8 cellular contexts compared by ENCODE assay signal in genomic region chr6:135909737-135910387, GRCh38. TPM values are rescaled to one million over a fixed set of nuclear protein-coding genes. Genes with fewer than 3 reads are reported as not detected.
DNase-seq lines count a peak whose midpoint lies in the region; ATAC-seq and TF ChIP-seq lines count a peak whose summit lies in the region.

No MANE protein-coding gene starts in this region.

- no peaks in the 10 kb centered on the region for H3K9me3 ChIP-seq in Karpas-422 (ENCODE audit: low read length)

- no peak overlapping the region for H3K9ac ChIP-seq in Karpas-422 (ENCODE audit: low read length)

- no peaks in the 10 kb centered on the region for H3K79me2 ChIP-seq in Karpas-422 (ENCODE audit: low read length)

- ATAC-seq in GM21786 (IDR thresholded peaks at IDR 0.05; ENCODE audit: unreplicated experiment) = peak; percentile 91

- no peak overlapping the region for H3K27ac ChIP-seq in Karpas-422 (ENCODE audit: low read length)
- no peak overlapping the region for H3K27ac ChIP-seq in RWPE1

- CTCF ChIA-PET in RWPE1 (lab: Yijun Ruan, JAX) = interaction anchor here (0.9 kb wide), 1 partner anchor 11 kb away, joined by 3 read pairs; no protein-coding TSS in a partner anchor

- H4K20me1 ChIP-seq in Karpas-422 (ENCODE audit: insufficient read depth, low read depth, low read length) = no peaks in the 10 kb centered on the region

- no peaks in the 10 kb centered on the region for H3K9me2 ChIP-seq in Karpas-422 (replicated peaks; ENCODE audit: insufficient read depth, low read length)

- H2AFZ ChIP-seq in Karpas-422 (ENCODE audit: low read length) = no peak overlapping the region

- H3K36me3 ChIP-seq in Karpas-422 (ENCODE audit: insufficient read depth, low read length) = no peaks in the 10 kb centered on the region

- no peaks in the 10 kb centered on the region for H3K27me3 ChIP-seq in Karpas-422 (ENCODE audit: low read length)

- DNase-seq in GM10266 (ENCODE audit: extremely low spot score) (peak; percentile 62), Karpas-422 (peak; percentile 84), RWPE1 (ENCODE audit: low spot score) (peak; percentile 13), iPS DF 4.7 (ENCODE audit: extremely low read depth, low spot score) (peak; percentile 71), NCI-H2227 treated with DMSO at 0.1 percent for 48 hours (lab: John Stamatoyannopoulos, UW) (no peak)
- DNase-seq in activated naive CD4-positive, alpha-beta T cell (lab: John Stamatoyannopoulos, UW) = peak in 3 of 4 experiments; percentile 0 to 9 (median 8)
- peak; percentile 31 for DNase-seq in stimulated activated CD8-positive, alpha-beta memory T cell treated with anti-CD3 and anti-CD28 coated beads, Interleukin-12 subunit alpha, Interleukin-12 subunit beta, amount 100 ng/mL, for 1 hour (ENCODE audit: low read depth)

- H3K4me2 ChIP-seq in Karpas-422 (ENCODE audit: low read depth, low read length, poor library complexity, severe bottlenecking) = no peak overlapping the region

- POLR2A ChIA-PET in RWPE1 (lab: Yijun Ruan, JAX; ENCODE audit: low non-redundant PET) = no interaction called here

- H3K4me1 ChIP-seq in Karpas-422 (ENCODE audit: low read length) = no peaks in the 10 kb centered on the region

- no peak overlapping the region for H3K4me3 ChIP-seq in Karpas-422 (ENCODE audit: low read length)

- TF ChIP-seq CTCF in GM10266 (IDR thresholded peaks at IDR 0.05; ENCODE audit: control insufficient read depth, insufficient read depth, low read depth, missing control alignments) (peak; percentile 69), RWPE1 (conservative IDR thresholded peaks at IDR 0.05; ENCODE audit: low read depth) (no peak)

RNA-seq across cellular contexts. Expression of gene PDE7B, which starts 58.4 kb away (rescaled TPM):
- total RNA-seq in Karpas-422 (2014; rRNA removed; shearing (Covaris generic); ENCODE audit: low replicate concordance) = not detected in 2 replicates
